In the genomic region with DNA sequence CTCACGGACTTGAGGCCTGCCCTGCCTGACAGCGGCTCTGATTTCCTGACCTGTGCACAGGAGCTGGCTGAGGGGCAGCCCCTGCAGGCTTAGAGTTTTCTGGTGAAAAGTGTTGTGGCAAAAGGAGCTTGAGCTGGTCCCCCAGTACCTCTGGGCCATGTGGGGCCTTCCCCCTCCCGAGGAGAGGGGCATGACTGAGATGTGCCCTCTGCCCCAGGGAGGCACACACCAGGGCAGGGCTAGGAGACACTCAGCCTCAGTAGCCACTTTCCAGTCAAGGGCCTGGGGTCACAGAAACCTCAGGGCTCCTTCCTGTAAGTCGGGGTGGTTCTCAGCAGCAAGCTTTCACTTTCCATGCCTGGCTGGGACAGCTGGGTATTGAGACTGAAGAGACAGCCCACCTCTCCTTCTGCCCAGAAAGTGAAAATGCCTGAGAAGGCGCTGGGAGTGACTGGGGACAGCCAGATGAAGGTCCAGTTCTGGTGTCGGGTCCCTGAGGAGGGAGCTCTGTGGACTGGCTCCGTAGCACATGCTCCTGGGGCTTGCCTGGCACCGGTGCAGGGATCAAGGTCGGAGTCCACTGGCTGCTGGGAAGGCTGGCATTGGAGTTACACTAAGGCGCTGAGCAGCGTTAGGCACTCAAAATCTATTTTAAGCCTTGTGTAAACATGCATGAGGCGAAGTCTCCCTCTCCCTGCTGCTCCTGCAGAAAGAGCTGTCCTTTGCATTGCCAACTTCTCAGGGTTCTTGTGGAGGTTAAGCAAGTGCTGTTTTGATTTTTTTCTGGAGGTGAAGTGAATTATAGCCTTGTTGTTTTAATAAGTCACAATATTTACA, we compare ENCODE assay signal across 1 cellular context.
TF ChIP-seq lines count a peak whose summit lies in the region.

No MANE protein-coding gene starts in this region.

TF ChIP-seq in SK-N-SH, 30 proteins besides CTCF, POLR2A, EP300 and RAD21 (continued from another document):
- TF ChIP-seq RCOR1 (IDR thresholded peaks at IDR 0.05; ENCODE audit: low read length), result no peak
